Comparison of ENCODE assay signal across 4 cellular contexts in genomic region chr11:72673284-72673942, GRCh38.
A peak's percentile ranks its signal among the peaks of the same experiment; 100 is the strongest.
TF ChIP-seq lines count a peak whose summit lies in the region.

No MANE protein-coding gene starts in this region.

TF ChIP-seq in GM23338, 12 proteins besides CTCF, POLR2A, EP300 and RAD21 (continues in another document):
- TF ChIP-seq ZNF114 (CRISPR knock-in tag; IDR thresholded peaks at IDR 0.05) = no peak
- no peak for TF ChIP-seq EZH2 (IDR thresholded peaks at IDR 0.05; ENCODE audit: low read depth, unreplicated experiment)
- no peak for TF ChIP-seq ETS1 (IDR thresholded peaks at IDR 0.05)
- TF ChIP-seq REST (IDR thresholded peaks at IDR 0.05; ENCODE audit: unreplicated experiment) = peak; percentile 74

TF ChIP-seq in PFSK-1, 5 proteins besides CTCF, POLR2A, EP300 and RAD21:
- TF ChIP-seq REST (IDR thresholded peaks at IDR 0.05; ENCODE audit: insufficient read depth in 1 of 2, low read depth in 2 of 2, low read length in 2 of 2) = peak; percentile 65 to 90; a peak in 3 of 4 replicates
- no peak for TF ChIP-seq SIN3A (IDR thresholded peaks at IDR 0.05; ENCODE audit: borderline replicate concordance, insufficient read depth, low read length)
- no peak for TF ChIP-seq FOXP2 (optimal IDR thresholded peaks at IDR 0.05; ENCODE audit: borderline replicate concordance, extremely low read depth, extremely low read length, insufficient read depth)

TF ChIP-seq in H1, 55 proteins besides CTCF, POLR2A, EP300 and RAD21:
- no peak for TF ChIP-seq USF2 (IDR thresholded peaks at IDR 0.05; ENCODE audit: low read length)
- peak; percentile 23; the same call in 1 of the 2 replicates for TF ChIP-seq POLR2AphosphoS5 (IDR thresholded peaks at IDR 0.05; ENCODE audit: low read depth, low read length)
- TF ChIP-seq EGR1 (IDR thresholded peaks at IDR 0.05; ENCODE audit: borderline replicate concordance, low read depth, low read length) = no peak
- TF ChIP-seq SIN3A (conservative IDR thresholded peaks at IDR 0.05 in 1 of 2, IDR thresholded peaks at IDR 0.05 in 1 of 2; ENCODE audit: low read depth in 1 of 2, low read length in 2 of 2) = peak in 1 of 2 experiments; percentile 62; a peak in 2 of 4 replicates

TF ChIP-seq in neural cell, 6 proteins besides CTCF, POLR2A, EP300 and RAD21:
- TF ChIP-seq EZH2 (IDR thresholded peaks at IDR 0.05; ENCODE audit: borderline replicate concordance, insufficient read depth, low read length, poor library complexity, severe bottlenecking) = no peak
- no peak for TF ChIP-seq TAF1 (IDR thresholded peaks at IDR 0.05; ENCODE audit: low read depth)
- no peak for TF ChIP-seq MXI1 (conservative IDR thresholded peaks at IDR 0.05; ENCODE audit: poor library complexity, severe bottlenecking)
- TF ChIP-seq SMC3 (conservative IDR thresholded peaks at IDR 0.05; ENCODE audit: poor library complexity) = no peak
- no peak for TF ChIP-seq REST (IDR thresholded peaks at IDR 0.05; ENCODE audit: borderline replicate concordance)
- TF ChIP-seq POLR2AphosphoS5 (IDR thresholded peaks at IDR 0.05) = no peak
